ENCODE assay signal across 11 cellular contexts in genomic region chr16:53061256-53061655, GRCh38. TPM values are rescaled to one million over a fixed set of nuclear protein-coding genes. Genes with fewer than 3 reads are reported as not detected.
A peak's percentile ranks its signal among the peaks of the same experiment; 100 is the strongest.
DNase-seq lines count a peak whose midpoint lies in the region; ATAC-seq and TF ChIP-seq lines count a peak whose summit lies in the region.
"Had no signal": no experiment of that assay in that cellular context is flagged by ENCODE, and none has a peak within 500 bp of the region (broad histone marks: within the 10 kb centered on the region; RNA-seq: fewer than 3 reads in every experiment).

No MANE protein-coding gene starts in this region.

- no peaks in the 10 kb centered on the region for H3K9me3 ChIP-seq in hepatocyte (ENCODE audit: low read depth)
- H3K9me3 ChIP-seq in PC-3 (ENCODE audit: low read length) = no peaks in the 10 kb centered on the region
- H3K9me3 ChIP-seq: pancreas had no signal

- ATAC-seq in HG02588 (IDR thresholded peaks at IDR 0.05; ENCODE audit: unreplicated experiment) (peak; percentile 16), GM21825 (IDR thresholded peaks at IDR 0.05; ENCODE audit: unreplicated experiment) (no peak), PC-3 (no peak)
- no peak for ATAC-seq in stimulated activated effector memory CD8-positive, alpha-beta T cell treated with anti-CD3 and anti-CD28 coated beads, Interleukin-12 subunit alpha, Interleukin-12 subunit beta, amount 100 ng/mL, for 72 hours

- H3K27ac ChIP-seq in KMS-11 (peak overlapping the region; percentile 5; the same call in 1 of the 2 replicates), hepatocyte (no peak overlapping the region), PC-3 (ENCODE audit: low read length) (no peak overlapping the region)
- H3K27ac ChIP-seq: epithelial cell of prostate, pancreas had no signal

- H3K36me3 ChIP-seq in KMS-11 (ENCODE audit: insufficient read depth) (no peaks in the 10 kb centered on the region), hepatocyte (replicated peaks; ENCODE audit: insufficient read depth, low read depth) (no peaks in the 10 kb centered on the region), PC-3 (ENCODE audit: low read depth, low read length) (no peaks in the 10 kb centered on the region)
- H3K36me3 ChIP-seq: pancreas had no signal

- peak overlapping the region; percentile 10 for H3K27ac Mint-ChIP-seq in activated naive CD8-positive, alpha-beta T cell
- no peak overlapping the region for H3K27ac Mint-ChIP-seq in activated naive CD8-positive, alpha-beta T cell treated with anti-CD3 and anti-CD28 coated beads for 36 hours
- H3K27ac Mint-ChIP-seq in stimulated activated effector memory CD8-positive, alpha-beta T cell treated with anti-CD3 and anti-CD28 coated beads, Interleukin-12 subunit alpha, Interleukin-12 subunit beta, amount 100 ng/mL, for 72 hours = peak overlapping the region; percentile 61

- peaks cover 48% of the 10 kb centered on the region for H3K4me1 ChIP-seq in KMS-11 (ENCODE audit: low read depth, poor library complexity, severe bottlenecking)
- H3K4me1 ChIP-seq in hepatocyte (ENCODE audit: insufficient read depth) = peaks cover 5% of the 10 kb centered on the region
- peaks cover 5% of the 10 kb centered on the region; the same call in 1 of the 2 replicates for H3K4me1 ChIP-seq in PC-3 (ENCODE audit: insufficient read depth, low read length)
- H3K4me1 ChIP-seq: pancreas had no signal

- H3K4me3 Mint-ChIP-seq in activated naive CD8-positive, alpha-beta T cell = peak overlapping the region; percentile 20
- H3K4me3 Mint-ChIP-seq in activated naive CD8-positive, alpha-beta T cell treated with anti-CD3 and anti-CD28 coated beads for 36 hours = no peak overlapping the region
- H3K4me3 Mint-ChIP-seq in stimulated activated effector memory CD8-positive, alpha-beta T cell treated with anti-CD3 and anti-CD28 coated beads, Interleukin-12 subunit alpha, Interleukin-12 subunit beta, amount 100 ng/mL, for 72 hours = no peak overlapping the region

- H3K4me2 ChIP-seq in KMS-11 (peak overlapping the region; percentile 43; the same call in 1 of the 2 replicates), hepatocyte (no peak overlapping the region), PC-3 (ENCODE audit: low read length) (no peak overlapping the region)

- no peaks in the 10 kb centered on the region for H3K27me3 Mint-ChIP-seq in activated naive CD8-positive, alpha-beta T cell
- no peaks in the 10 kb centered on the region for H3K27me3 Mint-ChIP-seq in activated naive CD8-positive, alpha-beta T cell treated with anti-CD3 and anti-CD28 coated beads for 36 hours

- H3K9ac ChIP-seq in KMS-11 (no peak overlapping the region), PC-3 (ENCODE audit: low read length) (no peak overlapping the region)

- TF ChIP-seq CTCF in KMS-11 (conservative IDR thresholded peaks at IDR 0.05; ENCODE audit: low read depth, low read length) (no peak), hepatocyte (IDR thresholded peaks at IDR 0.05; ENCODE audit: poor library complexity) (no peak), PC-3 (conservative IDR thresholded peaks at IDR 0.05; ENCODE audit: low read depth, low read length) (no peak)

- H2AFZ ChIP-seq in KMS-11 (ENCODE audit: low read depth) (no peak overlapping the region), hepatocyte (no peak overlapping the region), PC-3 (ENCODE audit: low read length) (no peak overlapping the region)

- no peaks in the 10 kb centered on the region for H3F3A ChIP-seq in PC-3 (ENCODE audit: low read length, unreplicated experiment)

- CTCF ChIA-PET in PC-3 (lab: Charles Lee) = no interaction called here

- H3K36me3 Mint-ChIP-seq in activated naive CD8-positive, alpha-beta T cell = no peaks in the 10 kb centered on the region
- no peaks in the 10 kb centered on the region for H3K36me3 Mint-ChIP-seq in activated naive CD8-positive, alpha-beta T cell treated with anti-CD3 and anti-CD28 coated beads for 36 hours
- H3K36me3 Mint-ChIP-seq in stimulated activated effector memory CD8-positive, alpha-beta T cell treated with anti-CD3 and anti-CD28 coated beads, Interleukin-12 subunit alpha, Interleukin-12 subunit beta, amount 100 ng/mL, for 72 hours = no peaks in the 10 kb centered on the region

- H3K4me1 Mint-ChIP-seq in activated naive CD8-positive, alpha-beta T cell (ENCODE audit: low read depth) = peaks cover 45% of the 10 kb centered on the region
- H3K4me1 Mint-ChIP-seq in activated naive CD8-positive, alpha-beta T cell treated with anti-CD3 and anti-CD28 coated beads for 36 hours = peaks cover 31% of the 10 kb centered on the region
- peaks cover 58% of the 10 kb centered on the region for H3K4me1 Mint-ChIP-seq in stimulated activated effector memory CD8-positive, alpha-beta T cell treated with anti-CD3 and anti-CD28 coated beads, Interleukin-12 subunit alpha, Interleukin-12 subunit beta, amount 100 ng/mL, for 72 hours

- no peak overlapping the region for H3K4me3 ChIP-seq in KMS-11 (IDR thresholded peaks at IDR 0.05; ENCODE audit: insufficient read depth, low read depth, low read length)
- H3K4me3 ChIP-seq in hepatocyte = no peak overlapping the region
- no peak overlapping the region for H3K4me3 ChIP-seq in PC-3 (ENCODE audit: low read length)
- H3K4me3 ChIP-seq: pancreas had no signal

- no peaks in the 10 kb centered on the region for H3K9me3 Mint-ChIP-seq in activated naive CD8-positive, alpha-beta T cell (ENCODE audit: low read depth)
- no peaks in the 10 kb centered on the region for H3K9me3 Mint-ChIP-seq in activated naive CD8-positive, alpha-beta T cell treated with anti-CD3 and anti-CD28 coated beads for 36 hours
- no peaks in the 10 kb centered on the region for H3K9me3 Mint-ChIP-seq in stimulated activated effector memory CD8-positive, alpha-beta T cell treated with anti-CD3 and anti-CD28 coated beads, Interleukin-12 subunit alpha, Interleukin-12 subunit beta, amount 100 ng/mL, for 72 hours

- WGBS in hepatocyte (ENCODE audit: low lambda C conversion rate, missing lambda C conversion rate) = 96% methylated on average over 5 of the region's 5 CpGs

- BruUV-seq in PC-3 (replicated peaks; lab: Mats Ljungman, UMichigan) = no TSS peak

- peaks cover 39% of the 10 kb centered on the region for H3K79me2 ChIP-seq in KMS-11 (ENCODE audit: insufficient read depth, low read depth)
- peaks cover 79% of the 10 kb centered on the region for H3K79me2 ChIP-seq in hepatocyte
- peaks cover 47% of the 10 kb centered on the region for H3K79me2 ChIP-seq in PC-3 (ENCODE audit: low read length)

- 0 out of 2 replicates have a peak, but pooled peaks cover 4% of the 10 kb centered on the region for H4K20me1 ChIP-seq in KMS-11 (ENCODE audit: insufficient read depth)
- H4K20me1 ChIP-seq in hepatocyte (ENCODE audit: insufficient read depth, poor library complexity, severe bottlenecking) = no peaks in the 10 kb centered on the region
- no peaks in the 10 kb centered on the region for H4K20me1 ChIP-seq in PC-3 (ENCODE audit: low read length)

- intact Hi-C loops in PC-3 (cut with micrococcal nuclease) = no loop called here

- no peak for DNase-seq in activated naive CD8-positive, alpha-beta T cell treated with anti-CD3 and anti-CD28 coated beads for 36 hours
- DNase-seq in stimulated activated effector memory CD8-positive, alpha-beta T cell treated with anti-CD3 and anti-CD28 coated beads, Interleukin-12 subunit alpha, Interleukin-12 subunit beta, amount 100 ng/mL, for 72 hours (ENCODE audit: low spot score in 2 of 2) = no peak
- no peak for DNase-seq in hepatocyte (ENCODE audit: low spot score)
- DNase-seq in PC-3 = no peak
- DNase-seq: NCI-H1930 had no signal

- H3K27me3 ChIP-seq in KMS-11 (ENCODE audit: insufficient read depth, low read depth) (no peaks in the 10 kb centered on the region), hepatocyte (no peaks in the 10 kb centered on the region), PC-3 (ENCODE audit: low read length) (no peaks in the 10 kb centered on the region)
- H3K27me3 ChIP-seq: pancreas had no signal

- H3K9me2 ChIP-seq in hepatocyte (replicated peaks; ENCODE audit: insufficient read depth) = no peaks in the 10 kb centered on the region
- H3K9me2 ChIP-seq in PC-3 (replicated peaks; ENCODE audit: low read length) = no peaks in the 10 kb centered on the region

- POLR2A ChIA-PET in PC-3 (lab: Charles Lee; ENCODE audit: unreplicated experiment) = no interaction called here

RNA-seq across cellular contexts. Expression of gene CHD9, which starts 6.5 kb away (rescaled TPM):
- 10 to 100 TPM; 12.7 to 14.0 TPM for total RNA-seq in activated naive CD8-positive, alpha-beta T cell treated with anti-CD3 and anti-CD28 coated beads for 36 hours
- total RNA-seq in hepatocyte = 68.2 and 89.4 TPM in 2 replicates
- polyA plus RNA-seq in hepatocyte = 54.9 and 72.6 TPM in 2 replicates
- 13.3 and 19.5 TPM in 2 replicates for total RNA-seq in PC-3 (2014; rRNA removed)

RNA-seq across cellular contexts. Expression of gene CHD9NB, which starts 8.6 kb away (rescaled TPM):
- under 1 TPM in 1 of 2 experiments, not detected in 1; 0.12 TPM for total RNA-seq in activated naive CD8-positive, alpha-beta T cell treated with anti-CD3 and anti-CD28 coated beads for 36 hours
- total RNA-seq in hepatocyte (0.64 and 2.3 TPM in 2 replicates), PC-3 (2014; rRNA removed) (0.40 TPM in 1 of 2 replicates, not detected in the other)
- polyA plus RNA-seq in hepatocyte = 0.81 and 1.4 TPM in 2 replicates
